8 cellular contexts compared by ENCODE assay signal in genomic region chr15:63122002-63122893, GRCh38. TPM values are rescaled to one million over a fixed set of nuclear protein-coding genes. Genes with fewer than 3 reads are reported as not detected.
DNase-seq lines count a peak whose midpoint lies in the region; ATAC-seq and TF ChIP-seq lines count a peak whose summit lies in the region.

No MANE protein-coding gene starts in this region.

- TF ChIP-seq CTCF in kidney epithelial cell (IDR thresholded peaks at IDR 0.05; ENCODE audit: insufficient read depth, low read length, poor library complexity, severe bottlenecking), result peak; percentile 15

- peak; percentile 83 for ATAC-seq in HG03025 (IDR thresholded peaks at IDR 0.05; ENCODE audit: low FRiP score, unreplicated experiment)

- no peaks in the 10 kb centered on the region for H3K27me3 ChIP-seq in kidney epithelial cell (ENCODE audit: control insufficient read depth, insufficient read depth, low read length)

- no peaks in the 10 kb centered on the region for H3K36me3 ChIP-seq in kidney epithelial cell (ENCODE audit: control insufficient read depth, insufficient read depth, low read length)

- DNase-seq in SIG-M5 treated with dmso at 0.1 percent for 504 hours (lab: John Stamatoyannopoulos, UW; ENCODE audit: unreplicated experiment) (peak; percentile 70), SIG-M5 (lab: John Stamatoyannopoulos, UW) (no peak), NCI-H2196 treated with DMSO at 0.1 percent for 48 hours (lab: John Stamatoyannopoulos, UW; ENCODE audit: unreplicated experiment) (peak; percentile 6), cerebellar cortex (ENCODE audit: low spot score) (peak; percentile 74), kidney epithelial cell (ENCODE audit: low read depth) (no peak)
- DNase-seq in activated CD4-positive, alpha-beta T cell treated with anti-CD3 and anti-CD28 coated beads for 1 hour, result peak; percentile 30
- peak; percentile 77 for DNase-seq in stimulated activated CD4-positive, alpha-beta T cell treated with anti-CD3 and anti-CD28 coated beads, Interleukin-15, amount 100 ng/mL, for 24 hours

- H3K4me3 ChIP-seq in kidney epithelial cell (ENCODE audit: low read depth, low read length), result peak overlapping the region; percentile 87

RNA-seq across cellular contexts. Expression of gene LACTB, which starts 0.6 kb away (rescaled TPM):
- 10.7 and 11.6 TPM in 2 replicates for total RNA-seq in kidney epithelial cell

RNA-seq across cellular contexts. Expression of gene RPS27L, which starts 35.0 kb away (rescaled TPM):
- 150 and 186 TPM in 2 replicates for total RNA-seq in kidney epithelial cell

Comparison
In these comparisons a context has a peak if more than half of its experiments do, and no peak if none do; other contexts are left out.
1. DNase-seq: peak in SIG-M5 treated with dmso at 0.1 percent for 504 hours (single experiment), NCI-H2196 treated with DMSO at 0.1 percent for 48 hours (single experiment), activated CD4-positive, alpha-beta T cell treated with anti-CD3 and anti-CD28 coated beads for 1 hour (single experiment), cerebellar cortex (single experiment) and stimulated activated CD4-positive, alpha-beta T cell treated with anti-CD3 and anti-CD28 coated beads, Interleukin-15, amount 100 ng/mL, for 24 hours (single experiment); none in SIG-M5 (single experiment) and kidney epithelial cell (single experiment).